14 cellular contexts compared by ENCODE assay signal in the genomic region with DNA sequence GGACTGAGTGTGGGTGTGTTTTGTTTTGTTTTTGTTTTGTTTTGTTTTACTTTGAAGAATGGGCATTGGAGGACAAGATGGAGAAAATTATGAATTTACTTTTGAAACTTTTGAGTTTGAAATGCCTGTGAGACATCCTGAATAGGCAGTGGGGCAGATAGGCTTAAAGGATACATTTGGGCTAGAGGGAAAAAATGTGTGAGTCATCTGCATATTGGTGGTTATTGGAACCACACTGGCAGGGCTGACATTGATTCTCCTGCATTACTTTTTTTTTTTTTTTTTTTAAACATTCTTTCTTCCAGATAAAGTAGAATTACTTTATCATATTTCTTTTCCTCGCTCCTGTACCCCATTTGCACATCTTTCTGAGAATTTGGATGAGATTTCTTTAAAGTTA. TPM values are rescaled to one million over a fixed set of nuclear protein-coding genes. Genes with fewer than 3 reads are reported as not detected.
A peak's percentile ranks its signal among the peaks of the same experiment; 100 is the strongest.
DNase-seq lines count a peak whose midpoint lies in the region; ATAC-seq and TF ChIP-seq lines count a peak whose summit lies in the region.
"Had no signal": no experiment of that assay in that cellular context is flagged by ENCODE, and none has a peak within 500 bp of the region (broad histone marks: within the 10 kb centered on the region; RNA-seq: fewer than 3 reads in every experiment).

No MANE protein-coding gene starts in this region.

- no peak overlapping the region for H3K4me3 Mint-ChIP-seq in activated naive CD4-positive, alpha-beta T cell treated with anti-CD3 and anti-CD28 coated beads, Interleukin-2, amount 10 ng/mL, durations not matched to agents 7 days and 5 days
- no peak overlapping the region for H3K4me3 Mint-ChIP-seq in Calu3 (ENCODE audit: low read depth, unreplicated experiment)
- H3K4me3 Mint-ChIP-seq: B cell had no signal

- TF ChIP-seq CTCF in RWPE2 (IDR thresholded peaks at IDR 0.05; ENCODE audit: poor library complexity, severe bottlenecking) (no peak), Calu3 (IDR thresholded peaks at IDR 0.05; ENCODE audit: unreplicated experiment) (no peak)

- H3K27me3 Mint-ChIP-seq in activated naive CD4-positive, alpha-beta T cell treated with anti-CD3 and anti-CD28 coated beads, Interleukin-2, amount 10 ng/mL, durations not matched to agents 7 days and 5 days = no peaks in the 10 kb centered on the region
- no peaks in the 10 kb centered on the region for H3K27me3 Mint-ChIP-seq in Calu3 (ENCODE audit: unreplicated experiment)
- H3K27me3 Mint-ChIP-seq: B cell had no signal

- no peak overlapping the region for H3K4me3 ChIP-seq in RWPE2 (ENCODE audit: severe bottlenecking)
- H3K4me3 ChIP-seq: ascending aorta, PC-9 had no signal

- BruUV-seq in Calu3 (replicated peaks; lab: Mats Ljungman, UMichigan) = no TSS peak

- H3K4me1 ChIP-seq in RWPE2 (ENCODE audit: insufficient read depth, poor library complexity, severe bottlenecking) = peaks cover 19% of the 10 kb centered on the region
- H3K4me1 ChIP-seq: ascending aorta had no signal

- peaks cover 4% of the 10 kb centered on the region for H3K4me1 Mint-ChIP-seq in activated naive CD4-positive, alpha-beta T cell treated with anti-CD3 and anti-CD28 coated beads, Interleukin-2, amount 10 ng/mL, durations not matched to agents 7 days and 5 days
- peaks cover 17% of the 10 kb centered on the region for H3K4me1 Mint-ChIP-seq in Calu3 (ENCODE audit: low read depth, unreplicated experiment)
- H3K4me1 Mint-ChIP-seq: B cell had no signal

- no peaks in the 10 kb centered on the region for H3K9me3 Mint-ChIP-seq in activated naive CD4-positive, alpha-beta T cell treated with anti-CD3 and anti-CD28 coated beads, Interleukin-2, amount 50 U/mL, for 72 hours
- no peaks in the 10 kb centered on the region for H3K9me3 Mint-ChIP-seq in activated naive CD4-positive, alpha-beta T cell treated with anti-CD3 and anti-CD28 coated beads, Interleukin-2, amount 10 ng/mL, durations not matched to agents 7 days and 5 days
- no peaks in the 10 kb centered on the region for H3K9me3 Mint-ChIP-seq in Calu3 (ENCODE audit: low read depth, unreplicated experiment)

- H3K27ac ChIP-seq in RWPE2 (ENCODE audit: poor library complexity, severe bottlenecking) = no peak overlapping the region
- H3K27ac ChIP-seq: ascending aorta, PC-9 had no signal

- no peaks in the 10 kb centered on the region for H3K27me3 ChIP-seq in RWPE2 (ENCODE audit: insufficient read depth, poor library complexity, severe bottlenecking)
- H3K27me3 ChIP-seq: ascending aorta had no signal

- H3K9me3 ChIP-seq in RWPE2 (ENCODE audit: severe bottlenecking) = no peaks in the 10 kb centered on the region
- H3K9me3 ChIP-seq: ascending aorta had no signal

- peaks cover 50% of the 10 kb centered on the region for H3K36me3 ChIP-seq in RWPE2 (ENCODE audit: low read depth)

- no peak overlapping the region for H3K27ac Mint-ChIP-seq in activated naive CD4-positive, alpha-beta T cell treated with anti-CD3 and anti-CD28 coated beads, Interleukin-2, amount 50 U/mL, for 72 hours
- no peak overlapping the region for H3K27ac Mint-ChIP-seq in activated naive CD4-positive, alpha-beta T cell treated with anti-CD3 and anti-CD28 coated beads, Interleukin-2, amount 10 ng/mL, durations not matched to agents 7 days and 5 days
- no peak overlapping the region for H3K27ac Mint-ChIP-seq in Calu3 (ENCODE audit: unreplicated experiment)
- H3K27ac Mint-ChIP-seq: B cell had no signal

- intact Hi-C loops in Calu3 (cut with micrococcal nuclease; ENCODE audit: unreplicated experiment) = no loop called here

- CTCF ChIA-PET in activated naive CD4-positive, alpha-beta T cell treated with anti-CD3 and anti-CD28 coated beads, Interleukin-2, amount 10 ng/mL, durations not matched to agents 7 days and 5 days (lab: Charles Lee) = no interaction called here
- CTCF ChIA-PET in Calu3 (lab: Charles Lee) = no interaction called here

- peak; percentile 32 to 64 for ATAC-seq in activated naive CD4-positive, alpha-beta T cell treated with anti-CD3 and anti-CD28 coated beads, Interleukin-2, amount 50 U/mL, for 72 hours
- ATAC-seq in RWPE2 (ENCODE audit: low read depth) (peak; percentile 89), GM19035 (IDR thresholded peaks at IDR 0.05; ENCODE audit: unreplicated experiment) (no peak)

- DNase-seq in activated naive CD4-positive, alpha-beta T cell treated with anti-CD3 and anti-CD28 coated beads, Interleukin-2, amount 50 U/mL, for 72 hours (ENCODE audit: low spot score in 2 of 2) = no peak
- DNase-seq in activated naive CD4-positive, alpha-beta T cell treated with anti-CD3 and anti-CD28 coated beads, Interleukin-2, amount 10 ng/mL, durations not matched to agents 7 days and 5 days = no peak
- no peak for DNase-seq in RWPE2 (ENCODE audit: low spot score)
- peak; percentile 47 for DNase-seq in fibroblast of gingiva (ENCODE audit: low read depth)
- peak; percentile 35 for DNase-seq in stromal cell of bone marrow (ENCODE audit: low read depth)
- no peak for DNase-seq in Calu3
- DNase-seq in stimulated activated CD8-positive, alpha-beta memory T cell treated with anti-CD3 and anti-CD28 coated beads, Interleukin-4, amount 100 ng/mL, for 48 hours = no peak
- DNase-seq: midbrain, NCI-H345, posterior cingulate gyrus had no signal

- peaks cover 0 to 6% of the 10 kb centered on the region in 2 donors for H3K36me3 Mint-ChIP-seq in activated naive CD4-positive, alpha-beta T cell treated with anti-CD3 and anti-CD28 coated beads, Interleukin-2, amount 50 U/mL, for 72 hours
- peaks cover 35% of the 10 kb centered on the region for H3K36me3 Mint-ChIP-seq in activated naive CD4-positive, alpha-beta T cell treated with anti-CD3 and anti-CD28 coated beads, Interleukin-2, amount 10 ng/mL, durations not matched to agents 7 days and 5 days
- peaks cover 5% of the 10 kb centered on the region for H3K36me3 Mint-ChIP-seq in Calu3 (ENCODE audit: insufficient read depth, unreplicated experiment)

RNA-seq across cellular contexts. Expression of gene CALML4, which starts 56.1 kb away (rescaled TPM):
- 1 to 10 TPM; 9.6 to 9.7 TPM for total RNA-seq in activated naive CD4-positive, alpha-beta T cell treated with anti-CD3 and anti-CD28 coated beads, Interleukin-2, amount 50 U/mL, for 72 hours
- total RNA-seq in Calu3 (2022) = 17.9 and 24.1 TPM in 2 replicates

Comparison
In these comparisons a context has a peak if more than half of its experiments do, and no peak if none do; other contexts are left out.
1. DNase-seq: peak in fibroblast of gingiva (single experiment) and stromal cell of bone marrow (single experiment); none in activated naive CD4-positive, alpha-beta T cell treated with anti-CD3 and anti-CD28 coated beads, Interleukin-2, amount 50 U/mL, for 72 hours (0 of 2), activated naive CD4-positive, alpha-beta T cell treated with anti-CD3 and anti-CD28 coated beads, Interleukin-2, amount 10 ng/mL, durations not matched to agents 7 days and 5 days (single experiment), RWPE2 (single experiment), Calu3 (single experiment) and stimulated activated CD8-positive, alpha-beta memory T cell treated with anti-CD3 and anti-CD28 coated beads, Interleukin-4, amount 100 ng/mL, for 48 hours (single experiment).